In the genomic region with DNA sequence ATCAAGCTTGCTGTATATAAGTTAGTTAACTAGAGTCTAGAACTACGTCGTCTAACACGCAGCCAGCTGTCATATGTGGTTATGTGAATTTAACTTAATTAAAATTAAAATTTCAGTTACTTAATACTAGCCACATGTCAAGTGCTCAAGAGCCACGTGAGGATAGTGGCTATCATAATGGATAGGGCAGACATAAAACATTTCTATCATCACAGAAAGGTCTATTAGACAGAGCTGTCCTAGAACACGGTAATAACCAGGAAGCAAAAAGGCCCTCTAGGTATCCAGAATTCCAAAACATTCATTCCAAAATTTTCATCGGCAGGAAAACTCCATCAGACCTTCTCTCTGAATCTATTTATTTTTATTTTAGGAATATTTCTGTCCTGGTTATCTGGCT, we compare ENCODE assay signal across 25 cellular contexts.
"Had no signal": no experiment of that assay in that cellular context is flagged by ENCODE, and none has a peak within 500 bp of the region (broad histone marks: within the 10 kb centered on the region; RNA-seq: fewer than 3 reads in every experiment).

No MANE protein-coding gene starts in this region.

- H3K27ac Mint-ChIP-seq: activated naive CD4-positive, alpha-beta T cell treated with anti-CD3 and anti-CD28 coated beads for 36 hours; activated naive CD8-positive, alpha-beta T cell treated with anti-CD3 and anti-CD28 coated beads, Interleukin-2, amount 10 ng/mL, durations not matched to agents 7 days and 5 days; naive thymus-derived CD4-positive, alpha-beta T cell had no signal

- H3K4me3 ChIP-seq: lower lobe of right lung, thyroid gland, upper lobe of right lung had no signal

- H3K36me3 ChIP-seq: lower lobe of right lung, thyroid gland, upper lobe of right lung had no signal

- H3K27me3 ChIP-seq: thyroid gland, upper lobe of right lung had no signal

- H3K27ac ChIP-seq: lower lobe of right lung, thyroid gland, upper lobe of right lung had no signal

- H3K4me3 Mint-ChIP-seq: activated naive CD4-positive, alpha-beta T cell treated with anti-CD3 and anti-CD28 coated beads for 36 hours; activated naive CD8-positive, alpha-beta T cell treated with anti-CD3 and anti-CD28 coated beads, Interleukin-2, amount 10 ng/mL, durations not matched to agents 7 days and 5 days; naive thymus-derived CD4-positive, alpha-beta T cell; neural crest cell had no signal

- H3K36me3 Mint-ChIP-seq: activated naive CD8-positive, alpha-beta T cell treated with anti-CD3 and anti-CD28 coated beads, Interleukin-2, amount 10 ng/mL, durations not matched to agents 7 days and 5 days; naive thymus-derived CD4-positive, alpha-beta T cell had no signal

- DNase-seq: activated CD4-positive, alpha-beta T cell treated with anti-CD3 and anti-CD28 coated beads for 4 hours; activated CD4-positive, alpha-beta T cell treated with anti-CD3 and anti-CD28 coated beads, Interleukin-2, amount 50 U/mL, for 48 hours; activated CD4-positive, CD25-positive, alpha-beta regulatory T cell; activated CD8-positive, alpha-beta memory T cell treated with anti-CD3 and anti-CD28 coated beads, Interleukin-2, amount 50 U/mL, for 48 hours; activated effector memory CD4-positive, alpha-beta T cell treated with Interleukin-2 at 50 U/mL for 16 hours; activated naive CD4-positive, alpha-beta T cell treated with anti-CD3 and anti-CD28 coated beads for 36 hours; activated naive CD8-positive, alpha-beta T cell treated with anti-CD3 and anti-CD28 coated beads, Interleukin-2, amount 10 ng/mL, durations not matched to agents 7 days and 5 days; activated T-cell treated with anti-CD3 and anti-CD28 coated beads, Interleukin-2, amount 50 U/mL, for 48 hours; amniotic stem cell; erythroblast; foreskin fibroblast; hypothalamus; left colon; lower lobe of right lung; mesendoderm; naive thymus-derived CD4-positive, alpha-beta T cell; occipital lobe; retina; stimulated activated CD4-positive, alpha-beta T cell treated with anti-CD3 and anti-CD28 coated beads, Interleukin-12 subunit alpha, Interleukin-12 subunit beta, amount 100 ng/mL, for 4 hours; stimulated activated CD4-positive, alpha-beta T cell treated with anti-CD3 and anti-CD28 coated beads, Interleukin-4, amount 100 ng/mL, for 4 hours; stimulated activated naive CD8-positive, alpha-beta T cell treated with anti-CD3 and anti-CD28 coated beads, Interleukin-15, Interleukin-2, amounts not matched to agents 100 U/mL and 50 U/mL, for 24 hours; T1000; thyroid gland; upper lobe of right lung had no signal

- ATAC-seq: left colon; lower lobe of right lung; naive thymus-derived CD4-positive, alpha-beta T cell; stimulated activated naive CD8-positive, alpha-beta T cell treated with anti-CD3 and anti-CD28 coated beads, Interleukin-15, Interleukin-2, amounts not matched to agents 100 U/mL and 50 U/mL, for 24 hours; upper lobe of right lung had no signal

- H3K9me3 Mint-ChIP-seq: activated naive CD4-positive, alpha-beta T cell treated with anti-CD3 and anti-CD28 coated beads for 36 hours; activated naive CD8-positive, alpha-beta T cell treated with anti-CD3 and anti-CD28 coated beads, Interleukin-2, amount 10 ng/mL, durations not matched to agents 7 days and 5 days; naive thymus-derived CD4-positive, alpha-beta T cell; neural crest cell had no signal

- H3K9me3 ChIP-seq: lower lobe of right lung, thyroid gland, upper lobe of right lung had no signal
